8 cellular contexts compared by ENCODE assay signal in genomic region chr10:5447611-5448071, GRCh38. TPM values are rescaled to one million over a fixed set of nuclear protein-coding genes. Genes with fewer than 3 reads are reported as not detected.
DNase-seq lines count a peak whose midpoint lies in the region; ATAC-seq and TF ChIP-seq lines count a peak whose summit lies in the region.

No MANE protein-coding gene starts in this region.

- 17% methylated on average over 5 of the region's 5 CpGs for WGBS in esophagus muscularis mucosa

- H3K4me3 ChIP-seq in SJCRH30 (peak overlapping the region; percentile 71), esophagus muscularis mucosa (peak overlapping the region; percentile 59 to 74 (median 66)), WERI-Rb-1 (ENCODE audit: low read depth, low read length) (no peak overlapping the region)

- intact Hi-C loops in esophagus muscularis mucosa (cut with DNase I): loop anchor here (2.0 kb wide), 2 partner anchors 111 to 175 kb away; no protein-coding TSS in a partner anchor

- H3K27ac Mint-ChIP-seq in activated CD4-positive, alpha-beta T cell treated with anti-CD3 and anti-CD28 coated beads, Interleukin-2, amount 10 ng/mL, durations not matched to agents 7 days and 5 days: peak overlapping the region; percentile 75

- H3K9me3 ChIP-seq in SJCRH30 (replicated peaks): no peaks in the 10 kb centered on the region
- no peaks in the 10 kb centered on the region for H3K9me3 ChIP-seq in esophagus muscularis mucosa
- no peaks in the 10 kb centered on the region for H3K9me3 ChIP-seq in WERI-Rb-1 (ENCODE audit: severe bottlenecking)

- H3K36me3 ChIP-seq in SJCRH30 (peaks cover 33% of the 10 kb centered on the region), esophagus muscularis mucosa (peaks cover 6 to 11% (median 7%) of the 10 kb centered on the region in 4 donors), WERI-Rb-1 (peaks cover 4% of the 10 kb centered on the region; the same call in 1 of the 2 replicates)

- DNase-seq in activated CD4-positive, alpha-beta T cell treated with anti-CD3 and anti-CD28 coated beads, Interleukin-2, amount 10 ng/mL, durations not matched to agents 7 days and 5 days: peak; percentile 70
- no peak for DNase-seq in activated CD4-positive, alpha-beta T cell treated with anti-CD3 and anti-CD28 coated beads for 1 hour
- DNase-seq in SJCRH30: peak in 1 of 2 experiments; percentile 56
- DNase-seq in esophagus muscularis mucosa (ENCODE audit: extremely low spot score): no peak
- peak; percentile 50 for DNase-seq in renal cortical epithelial cell (ENCODE audit: low read depth)
- DNase-seq in NCI-H2081 (lab: John Stamatoyannopoulos, UW): no peak
- no peak for DNase-seq in WERI-Rb-1

- no peak for TF ChIP-seq POLR2A in esophagus muscularis mucosa (IDR thresholded peaks at IDR 0.05; ENCODE audit: low read depth)

- H3K27ac ChIP-seq in SJCRH30: peak overlapping the region; percentile 97
- H3K27ac ChIP-seq in esophagus muscularis mucosa (replicated peaks in 1 of 4): peak overlapping the region; percentile 74 to 85 (median 78)
- no peak overlapping the region for H3K27ac ChIP-seq in WERI-Rb-1

- TF ChIP-seq CTCF in esophagus muscularis mucosa (IDR thresholded peaks at IDR 0.05) (no peak), WERI-Rb-1 (IDR thresholded peaks at IDR 0.05; ENCODE audit: low read depth, low read length) (no peak)

- CTCF ChIA-PET in activated CD4-positive, alpha-beta T cell treated with anti-CD3 and anti-CD28 coated beads, Interleukin-2, amount 10 ng/mL, durations not matched to agents 7 days and 5 days (lab: Charles Lee): interaction anchor here (3.1 kb wide), 1 partner anchor 175 kb away, joined by 22 read pairs; no protein-coding TSS in a partner anchor

- POLR2A ChIA-PET in activated CD4-positive, alpha-beta T cell treated with anti-CD3 and anti-CD28 coated beads, Interleukin-2, amount 10 ng/mL, durations not matched to agents 7 days and 5 days (lab: Charles Lee): interaction anchor here (0.7 to 1.0 kb wide), 2 partner anchors 20 to 1610 kb away, joined by 3 read pairs; no protein-coding TSS in a partner anchor

- H3K4me3 Mint-ChIP-seq in activated CD4-positive, alpha-beta T cell treated with anti-CD3 and anti-CD28 coated beads, Interleukin-2, amount 10 ng/mL, durations not matched to agents 7 days and 5 days: peak overlapping the region; percentile 76

- H3K27me3 Mint-ChIP-seq in activated CD4-positive, alpha-beta T cell treated with anti-CD3 and anti-CD28 coated beads, Interleukin-2, amount 10 ng/mL, durations not matched to agents 7 days and 5 days: no peaks in the 10 kb centered on the region

- H3K9me3 Mint-ChIP-seq in activated CD4-positive, alpha-beta T cell treated with anti-CD3 and anti-CD28 coated beads, Interleukin-2, amount 10 ng/mL, durations not matched to agents 7 days and 5 days: no peaks in the 10 kb centered on the region

- ATAC-seq in HG02840 (IDR thresholded peaks at IDR 0.05; ENCODE audit: low FRiP score, unreplicated experiment): peak; percentile 48

- H3K4me1 ChIP-seq in SJCRH30: peaks cover 8% of the 10 kb centered on the region
- peaks cover 6 to 48% (median 39%) of the 10 kb centered on the region in 4 donors for H3K4me1 ChIP-seq in esophagus muscularis mucosa

- H3K27me3 ChIP-seq in SJCRH30: no peaks in the 10 kb centered on the region
- H3K27me3 ChIP-seq in esophagus muscularis mucosa: no peaks in the 10 kb centered on the region
- H3K27me3 ChIP-seq in WERI-Rb-1 (ENCODE audit: insufficient read depth, low read depth, severe bottlenecking): no peaks in the 10 kb centered on the region

- TF ChIP-seq EP300 in esophagus muscularis mucosa (IDR thresholded peaks at IDR 0.05): no peak

- peaks cover 20% of the 10 kb centered on the region for H3K36me3 Mint-ChIP-seq in activated CD4-positive, alpha-beta T cell treated with anti-CD3 and anti-CD28 coated beads, Interleukin-2, amount 10 ng/mL, durations not matched to agents 7 days and 5 days (ENCODE audit: low read depth)

- peaks cover 67% of the 10 kb centered on the region for H3K4me1 Mint-ChIP-seq in activated CD4-positive, alpha-beta T cell treated with anti-CD3 and anti-CD28 coated beads, Interleukin-2, amount 10 ng/mL, durations not matched to agents 7 days and 5 days

RNA-seq across cellular contexts. Expression of gene NET1, which starts 35.3 kb away (rescaled TPM):
- total RNA-seq in activated CD4-positive, alpha-beta T cell treated with anti-CD3 and anti-CD28 coated beads, Interleukin-2, amount 10 ng/mL, durations not matched to agents 7 days and 5 days: 10 to 100 TPM; 39.1 to 47.7 TPM
- 153 and 154 TPM in 2 replicates for total RNA-seq in SJCRH30 (2014; rRNA removed; shearing (Covaris generic))
- total RNA-seq in esophagus muscularis mucosa (100 to 1,000 TPM; 272 to 430 (median 363) TPM), renal cortical epithelial cell (39.6 and 109 TPM in 2 replicates)

RNA-seq across cellular contexts. Expression of gene TUBAL3, which starts 43.0 kb away (rescaled TPM):
- not detected for total RNA-seq in activated CD4-positive, alpha-beta T cell treated with anti-CD3 and anti-CD28 coated beads, Interleukin-2, amount 10 ng/mL, durations not matched to agents 7 days and 5 days
- total RNA-seq in SJCRH30 (2014; rRNA removed; shearing (Covaris generic)): not detected in 2 replicates
- total RNA-seq in esophagus muscularis mucosa: under 1 TPM in 3 of 4 donors, not detected in 1; 0.34 to 0.66 (median 0.52) TPM
- total RNA-seq in renal cortical epithelial cell: 0.35 and 1.7 TPM in 2 replicates

RNA-seq across cellular contexts. Expression of gene CALML5, which starts 51.7 kb away (rescaled TPM):
- total RNA-seq in activated CD4-positive, alpha-beta T cell treated with anti-CD3 and anti-CD28 coated beads, Interleukin-2, amount 10 ng/mL, durations not matched to agents 7 days and 5 days: not detected
- total RNA-seq in SJCRH30 (2014; rRNA removed; shearing (Covaris generic)): not detected in 2 replicates
- total RNA-seq in esophagus muscularis mucosa (not detected), renal cortical epithelial cell (not detected in 2 replicates)

Comparison
In these comparisons a context has a peak if more than half of its experiments do, and no peak if none do; other contexts are left out.
1. DNase-seq: peak in activated CD4-positive, alpha-beta T cell treated with anti-CD3 and anti-CD28 coated beads, Interleukin-2, amount 10 ng/mL, durations not matched to agents 7 days and 5 days (single experiment) and renal cortical epithelial cell (single experiment); none in activated CD4-positive, alpha-beta T cell treated with anti-CD3 and anti-CD28 coated beads for 1 hour (single experiment), esophagus muscularis mucosa (single experiment), NCI-H2081 (0 of 2) and WERI-Rb-1 (single experiment).